8 cellular contexts compared by ENCODE assay signal in genomic region chr9:83706703-83707517, GRCh38. TPM values are rescaled to one million over a fixed set of nuclear protein-coding genes. Genes with fewer than 3 reads are reported as not detected.
DNase-seq lines count a peak whose midpoint lies in the region; ATAC-seq and TF ChIP-seq lines count a peak whose summit lies in the region.

No MANE protein-coding gene starts in this region.

- H3K4me3 ChIP-seq in right cardiac atrium (ENCODE audit: low read length) (peak overlapping the region; percentile 65), retinal pigment epithelial cell (ENCODE audit: low read length) (peak overlapping the region; percentile 74)

- intact Hi-C loops in right cardiac atrium (cut with DNase I), result loop anchor here in 2 of 4 donors (5.0 to 10.0 kb wide), 2 partner anchors 82 to 270 kb away; partner anchors contain the start of gene IDNK (in 1 of the 2)

- H3K27ac Mint-ChIP-seq in activated naive CD8-positive, alpha-beta T cell, result peak overlapping the region; percentile 96

- H3K4me3 Mint-ChIP-seq in activated naive CD8-positive, alpha-beta T cell, result peak overlapping the region; percentile 91

- peaks cover 14% of the 10 kb centered on the region for H3K36me3 Mint-ChIP-seq in activated naive CD8-positive, alpha-beta T cell

- H3K4me1 Mint-ChIP-seq in activated naive CD8-positive, alpha-beta T cell (ENCODE audit: low read depth), result peaks cover 54% of the 10 kb centered on the region

- H3K27me3 Mint-ChIP-seq in activated naive CD8-positive, alpha-beta T cell, result no peaks in the 10 kb centered on the region

- DNase-seq in Ammon's horn (ENCODE audit: low spot score) (peak; percentile 33), GM19238 (ENCODE audit: insufficient read length, low spot score) (peak; percentile 13), SK-N-DZ (ENCODE audit: low spot score) (peak; percentile 63), right cardiac atrium (peak; percentile 51 to 78 (median 73)), retinal pigment epithelial cell (ENCODE audit: low read depth) (no peak), NCI-H774 (lab: John Stamatoyannopoulos, UW) (no peak)

- peaks cover under 1% of the 10 kb centered on the region for H3K4me1 ChIP-seq in right cardiac atrium (ENCODE audit: control insufficient read depth, insufficient read depth, low read length)

- ATAC-seq in HG03378 (IDR thresholded peaks at IDR 0.05; ENCODE audit: unreplicated experiment) (peak; percentile 19), right cardiac atrium (peak; percentile 9 to 34)

- peak overlapping the region; percentile 95 for H3K27ac ChIP-seq in right cardiac atrium (ENCODE audit: low read length)

- H3K27me3 ChIP-seq in right cardiac atrium (ENCODE audit: control insufficient read depth, insufficient read depth), result no peaks in the 10 kb centered on the region

- no peaks in the 10 kb centered on the region for H3K9me3 Mint-ChIP-seq in activated naive CD8-positive, alpha-beta T cell (ENCODE audit: low read depth)

- no peaks in the 10 kb centered on the region for H3K9me3 ChIP-seq in right cardiac atrium (ENCODE audit: control insufficient read depth, low read length)

- WGBS in right cardiac atrium, result under 1% methylated on average over 42 of the region's 42 CpGs

- no peak for TF ChIP-seq CTCF in retinal pigment epithelial cell (conservative IDR thresholded peaks at IDR 0.05; ENCODE audit: low read depth, low read length)

RNA-seq across cellular contexts. Expression of gene UBQLN1, which starts 0.8 kb away (rescaled TPM):
- 50.2 and 53.3 TPM in 2 replicates for polyA plus RNA-seq in SK-N-DZ (2014; cell fraction: cytosol; rRNA removed)
- 26.3 and 41.4 TPM in 2 replicates for polyA plus RNA-seq in SK-N-DZ (2014; cell fraction: nucleus; rRNA removed)
- total RNA-seq in right cardiac atrium, result 10 to 100 TPM; 81.3 to 88.8 (median 87.1) TPM
- 31.8 TPM for polyA plus RNA-seq in right cardiac atrium

Comparison
In these comparisons a context has a peak if more than half of its experiments do, and no peak if none do; other contexts are left out.
1. DNase-seq: peak in Ammon's horn (single experiment), GM19238 (single experiment), SK-N-DZ (single experiment) and right cardiac atrium (3 of 3); none in retinal pigment epithelial cell (single experiment) and NCI-H774 (single experiment).